ENCODE assay signal across 25 cellular contexts in genomic region chr7:130418306-130418705, GRCh38. TPM values are rescaled to one million over a fixed set of nuclear protein-coding genes. Genes with fewer than 3 reads are reported as not detected.
DNase-seq lines count a peak whose midpoint lies in the region; ATAC-seq, FAIRE-seq and TF ChIP-seq lines count a peak whose summit lies in the region.
"Had no signal": no experiment of that assay in that cellular context is flagged by ENCODE, and none has a peak within 500 bp of the region (broad histone marks: within the 10 kb centered on the region; RNA-seq: fewer than 3 reads in every experiment).

No MANE protein-coding gene starts in this region.

- no peak overlapping the region for H3K4me3 Mint-ChIP-seq in CD8-positive, alpha-beta T cell
- H3K4me3 Mint-ChIP-seq in activated naive CD8-positive, alpha-beta T cell treated with anti-CD3 and anti-CD28 coated beads, Interleukin-2, amount 10 ng/mL, durations not matched to agents 7 days and 5 days = peak overlapping the region; percentile 77
- H3K4me3 Mint-ChIP-seq: activated CD4-positive, alpha-beta memory T cell treated with anti-CD3 and anti-CD28 coated beads for 36 hours; stimulated activated effector memory CD8-positive, alpha-beta T cell treated with anti-CD3 and anti-CD28 coated beads, Interleukin-12 subunit alpha, Interleukin-12 subunit beta, amount 100 ng/mL, for 72 hours; T-helper 1 cell treated with Interleukin-12 subunit alpha and Interleukin-12 subunit beta and Interleukin-4 antibody, amounts not matched to agents 30 μg/mL and 1 μg/mL, for 36 hours had no signal

- CTCF ChIA-PET in CD8-positive, alpha-beta T cell (lab: Charles Lee) = interaction anchor here (0.7 to 1.1 kb wide), 2 partner anchors 175 to 731 kb away, joined by 3 read pairs; no protein-coding TSS in a partner anchor

- TF ChIP-seq CTCF in CD8-positive, alpha-beta T cell (IDR thresholded peaks at IDR 0.05) = no peak

- H3K36me3 Mint-ChIP-seq in CD8-positive, alpha-beta T cell = peaks cover 3% of the 10 kb centered on the region
- peaks cover 9% of the 10 kb centered on the region for H3K36me3 Mint-ChIP-seq in activated naive CD8-positive, alpha-beta T cell treated with anti-CD3 and anti-CD28 coated beads, Interleukin-2, amount 10 ng/mL, durations not matched to agents 7 days and 5 days
- H3K36me3 Mint-ChIP-seq: activated CD4-positive, alpha-beta memory T cell treated with anti-CD3 and anti-CD28 coated beads for 36 hours had no signal

- no peaks in the 10 kb centered on the region for H3K9me3 ChIP-seq in CD8-positive, alpha-beta T cell (ENCODE audit: low read length)
- H3K9me3 ChIP-seq: SJSA1, tibial artery had no signal

- ATAC-seq in CD8-positive, alpha-beta T cell = no peak
- no peak for ATAC-seq in activated naive CD8-positive, alpha-beta T cell treated with anti-CD3 and anti-CD28 coated beads, Interleukin-2, amount 10 ng/mL, durations not matched to agents 7 days and 5 days (ENCODE audit: low read depth)
- ATAC-seq in HG03521 (IDR thresholded peaks at IDR 0.05; ENCODE audit: unreplicated experiment) = no peak
- no peak for ATAC-seq in GM19467 (IDR thresholded peaks at IDR 0.05; ENCODE audit: unreplicated experiment)
- ATAC-seq: Panc1; stimulated activated effector memory CD8-positive, alpha-beta T cell treated with anti-CD3 and anti-CD28 coated beads, Interleukin-12 subunit alpha, Interleukin-12 subunit beta, amount 100 ng/mL, for 72 hours had no signal

- H3K27me3 ChIP-seq in CD8-positive, alpha-beta T cell (ENCODE audit: insufficient read depth, low read length) = no peaks in the 10 kb centered on the region
- H3K27me3 ChIP-seq: SJSA1, tibial artery had no signal

- H3K4me3 ChIP-seq in CD8-positive, alpha-beta T cell (ENCODE audit: low read depth, low read length) = no peak overlapping the region
- H3K4me3 ChIP-seq: SJSA1, tibial artery had no signal

- DNase-seq in CD8-positive, alpha-beta T cell = no peak
- peak; percentile 25 for DNase-seq in ELR (ENCODE audit: low read depth)
- DNase-seq in activated naive CD8-positive, alpha-beta T cell treated with anti-CD3 and anti-CD28 coated beads, Interleukin-2, amount 10 ng/mL, durations not matched to agents 7 days and 5 days = no peak
- peak; percentile 52 for DNase-seq in kidney tubule cell (ENCODE audit: low spot score)
- no peak for DNase-seq in urothelium cell line (ENCODE audit: low spot score)
- DNase-seq: activated CD4-positive, alpha-beta memory T cell treated with anti-CD3 and anti-CD28 coated beads for 36 hours; caudate nucleus; CD4-positive, alpha-beta memory T cell; DMS79; erythroblast; KG1; kidney; NCI-H187 treated with DMSO at 0.1 percent for 48 hours; NCI-H345; posterior cingulate gyrus; tibial artery; WERI-Rb-1 had no signal

- H3K4me1 Mint-ChIP-seq in CD8-positive, alpha-beta T cell (ENCODE audit: low read depth) = peaks cover 85% of the 10 kb centered on the region
- peaks cover 72% of the 10 kb centered on the region for H3K4me1 Mint-ChIP-seq in activated naive CD8-positive, alpha-beta T cell treated with anti-CD3 and anti-CD28 coated beads, Interleukin-2, amount 10 ng/mL, durations not matched to agents 7 days and 5 days

- H3K27ac Mint-ChIP-seq in CD8-positive, alpha-beta T cell = peak overlapping the region; percentile 88
- peak overlapping the region; percentile 95 for H3K27ac Mint-ChIP-seq in activated naive CD8-positive, alpha-beta T cell treated with anti-CD3 and anti-CD28 coated beads, Interleukin-2, amount 10 ng/mL, durations not matched to agents 7 days and 5 days
- H3K27ac Mint-ChIP-seq: activated CD4-positive, alpha-beta memory T cell treated with anti-CD3 and anti-CD28 coated beads for 36 hours; stimulated activated effector memory CD8-positive, alpha-beta T cell treated with anti-CD3 and anti-CD28 coated beads, Interleukin-12 subunit alpha, Interleukin-12 subunit beta, amount 100 ng/mL, for 72 hours; T-helper 1 cell treated with Interleukin-12 subunit alpha and Interleukin-12 subunit beta and Interleukin-4 antibody, amounts not matched to agents 30 μg/mL and 1 μg/mL, for 36 hours had no signal

- intact Hi-C loops in CD8-positive, alpha-beta T cell (cut with DNase I, micrococcal nuclease) = no loop called here

- no peaks in the 10 kb centered on the region for H3K27me3 Mint-ChIP-seq in CD8-positive, alpha-beta T cell (ENCODE audit: low read depth)
- H3K27me3 Mint-ChIP-seq in activated naive CD8-positive, alpha-beta T cell treated with anti-CD3 and anti-CD28 coated beads, Interleukin-2, amount 10 ng/mL, durations not matched to agents 7 days and 5 days = no peaks in the 10 kb centered on the region
- H3K27me3 Mint-ChIP-seq: activated CD4-positive, alpha-beta memory T cell treated with anti-CD3 and anti-CD28 coated beads for 36 hours; CD4-positive, alpha-beta memory T cell had no signal

- FAIRE-seq in urothelium cell line (lab: Jason Lieb, UNC) = no peak
- FAIRE-seq: frontal cortex, kidney had no signal

- POLR2A ChIA-PET in CD8-positive, alpha-beta T cell (lab: Charles Lee) = interaction anchor here (1.5 kb wide), 1 partner anchor 69 kb away, joined by 3 read pairs; no protein-coding TSS in a partner anchor
- POLR2A ChIA-PET in activated naive CD8-positive, alpha-beta T cell treated with anti-CD3 and anti-CD28 coated beads, Interleukin-2, amount 10 ng/mL, durations not matched to agents 7 days and 5 days (lab: Charles Lee) = no interaction called here

- H3K4me1 ChIP-seq in CD8-positive, alpha-beta T cell (ENCODE audit: insufficient read depth, low read length) = peaks cover 95% of the 10 kb centered on the region
- H3K4me1 ChIP-seq: tibial artery had no signal

- H3K9me3 Mint-ChIP-seq in CD8-positive, alpha-beta T cell = no peaks in the 10 kb centered on the region
- H3K9me3 Mint-ChIP-seq in activated naive CD8-positive, alpha-beta T cell treated with anti-CD3 and anti-CD28 coated beads, Interleukin-2, amount 10 ng/mL, durations not matched to agents 7 days and 5 days = no peaks in the 10 kb centered on the region
- H3K9me3 Mint-ChIP-seq: activated CD4-positive, alpha-beta memory T cell treated with anti-CD3 and anti-CD28 coated beads for 36 hours; CD4-positive, alpha-beta memory T cell; stimulated activated effector memory CD8-positive, alpha-beta T cell treated with anti-CD3 and anti-CD28 coated beads, Interleukin-12 subunit alpha, Interleukin-12 subunit beta, amount 100 ng/mL, for 72 hours; T-helper 1 cell treated with Interleukin-12 subunit alpha and Interleukin-12 subunit beta and Interleukin-4 antibody, amounts not matched to agents 30 μg/mL and 1 μg/mL, for 36 hours had no signal

- H3K27ac ChIP-seq in CD8-positive, alpha-beta T cell (ENCODE audit: low read depth, low read length) = no peak overlapping the region
- H3K27ac ChIP-seq: SJSA1, tibial artery, WERI-Rb-1 had no signal

- H3K36me3 ChIP-seq in CD8-positive, alpha-beta T cell (ENCODE audit: insufficient read depth, low read length) = no peaks in the 10 kb centered on the region
- H3K36me3 ChIP-seq: tibial artery, WERI-Rb-1 had no signal

RNA-seq across cellular contexts. Expression of gene CEP41, which starts 22.5 kb away (rescaled TPM):
- total RNA-seq in CD8-positive, alpha-beta T cell = 1 to 10 TPM; 4.8 to 5.5 TPM
- 10 to 100 TPM; 27.1 to 28.7 TPM for total RNA-seq in activated naive CD8-positive, alpha-beta T cell treated with anti-CD3 and anti-CD28 coated beads, Interleukin-2, amount 10 ng/mL, durations not matched to agents 7 days and 5 days

RNA-seq across cellular contexts. Expression of gene CPA1, which starts 38.0 kb away (rescaled TPM):
- total RNA-seq in CD8-positive, alpha-beta T cell = not detected
- total RNA-seq in activated naive CD8-positive, alpha-beta T cell treated with anti-CD3 and anti-CD28 coated beads, Interleukin-2, amount 10 ng/mL, durations not matched to agents 7 days and 5 days = not detected
- total RNA-seq: activated CD4-positive, alpha-beta memory T cell treated with anti-CD3 and anti-CD28 coated beads for 36 hours; CD4-positive, alpha-beta memory T cell; frontal cortex; H4; SJSA1 had no signal

Comparison
In these comparisons a context has a peak if more than half of its experiments do, and no peak if none do; other contexts are left out.
1. DNase-seq: peak in ELR (single experiment) and kidney tubule cell (single experiment); none in CD8-positive, alpha-beta T cell (0 of 7), activated naive CD8-positive, alpha-beta T cell treated with anti-CD3 and anti-CD28 coated beads, Interleukin-2, amount 10 ng/mL, durations not matched to agents 7 days and 5 days (single experiment) and urothelium cell line (single experiment).
2. RNA of gene CEP41, which starts 22.5 kb away (total RNA-seq): 27.1 to 28.7 TPM in activated naive CD8-positive, alpha-beta T cell treated with anti-CD3 and anti-CD28 coated beads, Interleukin-2, amount 10 ng/mL, durations not matched to agents 7 days and 5 days; 4.8 to 5.5 TPM in CD8-positive, alpha-beta T cell; every median in the first group is over 4 times any median in the second.